Comparison of ENCODE assay signal across 8 cellular contexts in the genomic region with DNA sequence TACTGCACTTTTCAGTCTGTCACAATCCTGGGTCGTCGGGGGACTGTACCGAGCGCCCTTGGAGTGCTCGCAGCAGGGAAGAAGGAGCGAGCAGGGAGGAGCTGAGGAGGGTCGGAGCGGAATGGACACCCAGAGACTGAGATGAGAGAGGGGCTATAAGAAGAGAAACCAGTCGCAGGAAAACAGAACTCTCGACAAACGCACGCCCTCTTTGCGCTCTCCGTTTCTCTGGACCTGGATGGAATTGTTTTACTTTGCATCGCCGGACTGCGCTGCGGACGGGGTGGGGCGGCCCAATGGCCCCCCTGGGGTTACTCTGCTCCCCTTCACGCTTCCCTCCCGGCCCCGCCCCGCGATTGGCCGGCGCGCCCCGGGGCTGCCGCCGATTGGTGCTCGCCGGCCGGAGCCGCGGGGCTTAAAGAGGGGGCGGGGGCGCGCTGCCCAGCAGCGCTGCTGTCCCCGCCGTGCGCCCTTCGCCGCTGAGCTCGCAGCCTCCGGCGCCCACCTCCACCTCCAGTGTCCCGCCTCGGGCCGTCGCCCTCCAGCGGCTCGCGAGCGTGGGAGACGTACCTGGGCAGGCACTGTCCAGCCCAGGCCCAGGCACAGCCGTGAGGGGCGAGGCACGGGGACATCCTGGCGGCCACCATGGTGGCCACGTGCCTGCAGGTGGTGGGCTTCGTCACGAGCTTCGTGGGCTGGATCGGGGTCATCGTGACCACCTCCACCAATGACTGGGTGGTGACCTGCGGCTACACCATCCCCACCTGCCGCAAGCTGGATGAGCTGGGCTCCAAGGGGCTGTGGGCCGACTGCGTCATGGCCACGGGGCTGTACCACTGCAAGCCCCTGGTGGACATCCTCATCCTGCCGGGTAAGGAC. TPM values are rescaled to one million over a fixed set of nuclear protein-coding genes. Genes with fewer than 3 reads are reported as not detected.
DNase-seq lines count a peak whose midpoint lies in the region; ATAC-seq and TF ChIP-seq lines count a peak whose summit lies in the region.

Gene CLDN11, plus strand, starts transcription at position 447 of the 879 bp plus-strand sequence. Its CDS starts 199 bp downstream, at position 646.

- 13 to 14% methylated on average over 14 to 16 of the region's 73 CpGs for WGBS in esophagus squamous epithelium, 2 donors

- peaks cover 3 to 31% (median 7%) of the 10 kb centered on the region in 3 donors for H3K4me1 ChIP-seq in esophagus squamous epithelium
- H3K4me1 ChIP-seq in upper lobe of right lung, result peaks cover 14% of the 10 kb centered on the region

- CTCF ChIA-PET in activated naive CD4-positive, alpha-beta T cell treated with anti-CD3 and anti-CD28 coated beads for 36 hours (lab: Charles Lee), result interaction anchor here (0.7 to 10.1 kb wide), 6 partner anchors 8 to 576 kb away, joined by 3 to 141 read pairs (median 4); no protein-coding TSS in a partner anchor

- H3K36me3 ChIP-seq in esophagus squamous epithelium (no peaks in the 10 kb centered on the region), upper lobe of right lung (no peaks in the 10 kb centered on the region)

- H3K27ac ChIP-seq in esophagus squamous epithelium, result peak within 1 kb of the TSS; percentile 39 to 87 (median 70)
- peak within 1 kb of the TSS; percentile 75 for H3K27ac ChIP-seq in upper lobe of right lung

- H3K4me3 Mint-ChIP-seq in activated naive CD4-positive, alpha-beta T cell treated with anti-CD3 and anti-CD28 coated beads for 36 hours, result peak within 1 kb of the TSS; percentile 71

- ATAC-seq in upper lobe of right lung (peak; percentile 64), HG02571 (IDR thresholded peaks at IDR 0.05; ENCODE audit: unreplicated experiment) (no peak)

- peaks cover 3% of the 10 kb centered on the region for H3K36me3 Mint-ChIP-seq in activated naive CD4-positive, alpha-beta T cell treated with anti-CD3 and anti-CD28 coated beads for 36 hours (ENCODE audit: low read depth)

- TF ChIP-seq POLR2A in esophagus squamous epithelium (IDR thresholded peaks at IDR 0.05), result peak in 2 of 4 donors; percentile 11 to 45

- TF ChIP-seq CTCF in esophagus squamous epithelium (IDR thresholded peaks at IDR 0.05) (no peak), upper lobe of right lung (IDR thresholded peaks at IDR 0.05) (no peak)

- H3K27me3 ChIP-seq in esophagus squamous epithelium, result peaks cover 0 to 53% (median 4%) of the 10 kb centered on the region in 4 donors
- peaks cover 18% of the 10 kb centered on the region for H3K27me3 ChIP-seq in upper lobe of right lung

- H3K9me3 Mint-ChIP-seq in activated naive CD4-positive, alpha-beta T cell treated with anti-CD3 and anti-CD28 coated beads for 36 hours, result no peaks in the 10 kb centered on the region

- no peak within 1 kb of the TSS for H3K27ac Mint-ChIP-seq in activated naive CD4-positive, alpha-beta T cell treated with anti-CD3 and anti-CD28 coated beads for 36 hours

- DNase-seq in activated naive CD4-positive, alpha-beta T cell treated with anti-CD3 and anti-CD28 coated beads for 36 hours, result no peak
- DNase-seq in activated naive CD4-positive, alpha-beta T cell treated with Interleukin-2 at 50 U/mL for 16 hours, result no peak
- DNase-seq in SK-N-DZ (ENCODE audit: low spot score) (peak; percentile 69), esophagus squamous epithelium (lab: John Stamatoyannopoulos, UW) (no peak), mucosa of gallbladder (ENCODE audit: low spot score) (peak; percentile 24), upper lobe of right lung (no peak), NCI-H1694 treated with DMSO at 0.1 percent for 48 hours (lab: John Stamatoyannopoulos, UW) (no peak)

- peaks cover 9% of the 10 kb centered on the region for H3K4me1 Mint-ChIP-seq in activated naive CD4-positive, alpha-beta T cell treated with anti-CD3 and anti-CD28 coated beads for 36 hours (ENCODE audit: low read depth)

- H3K4me3 ChIP-seq in esophagus squamous epithelium (peak within 1 kb of the TSS; percentile 26 to 67 (median 46)), upper lobe of right lung (peak within 1 kb of the TSS; percentile 53)

- H3K9me3 ChIP-seq in esophagus squamous epithelium (no peaks in the 10 kb centered on the region), upper lobe of right lung (no peaks in the 10 kb centered on the region)

- H3K27me3 Mint-ChIP-seq in activated naive CD4-positive, alpha-beta T cell treated with anti-CD3 and anti-CD28 coated beads for 36 hours (ENCODE audit: low read depth), result peaks cover 31% of the 10 kb centered on the region

- intact Hi-C loops in activated naive CD4-positive, alpha-beta T cell treated with anti-CD3 and anti-CD28 coated beads for 36 hours (cut with micrococcal nuclease), result no loop called here
- intact Hi-C loops in esophagus squamous epithelium (cut with DNase I), result loop anchor here (5.0 kb wide), 1 partner anchor 394 kb away; no protein-coding TSS in a partner anchor
- intact Hi-C loops in upper lobe of right lung (cut with DNase I), result loop anchor here (5.0 kb wide), 1 partner anchor 394 kb away; no protein-coding TSS in a partner anchor

RNA-seq across cellular contexts. Expression of gene CLDN11, which starts in this region (rescaled TPM):
- not detected for total RNA-seq in activated naive CD4-positive, alpha-beta T cell treated with anti-CD3 and anti-CD28 coated beads for 36 hours
- 0.44 and 0.74 TPM in 2 replicates for polyA plus RNA-seq in SK-N-DZ (2014; cell fraction: cytosol; rRNA removed)
- polyA plus RNA-seq in SK-N-DZ (2014; cell fraction: nucleus; rRNA removed), result 0.07 and 0.25 TPM in 2 replicates
- total RNA-seq in esophagus squamous epithelium (1 to 10 TPM in 3 of 4 donors, under 1 TPM in 1; 0.57 to 5.5 (median 1.7) TPM), mucosa of gallbladder (36.7 TPM), upper lobe of right lung (11.7 TPM)

Comparison
In these comparisons a context has a peak if more than half of its experiments do, and no peak if none do; other contexts are left out.
1. DNase-seq: peak in SK-N-DZ (single experiment) and mucosa of gallbladder (single experiment); none in activated naive CD4-positive, alpha-beta T cell treated with anti-CD3 and anti-CD28 coated beads for 36 hours (single experiment), activated naive CD4-positive, alpha-beta T cell treated with Interleukin-2 at 50 U/mL for 16 hours (single experiment), esophagus squamous epithelium (single experiment), upper lobe of right lung (single experiment) and NCI-H1694 treated with DMSO at 0.1 percent for 48 hours (single experiment).